25 cellular contexts compared by ENCODE assay signal in the genomic region with DNA sequence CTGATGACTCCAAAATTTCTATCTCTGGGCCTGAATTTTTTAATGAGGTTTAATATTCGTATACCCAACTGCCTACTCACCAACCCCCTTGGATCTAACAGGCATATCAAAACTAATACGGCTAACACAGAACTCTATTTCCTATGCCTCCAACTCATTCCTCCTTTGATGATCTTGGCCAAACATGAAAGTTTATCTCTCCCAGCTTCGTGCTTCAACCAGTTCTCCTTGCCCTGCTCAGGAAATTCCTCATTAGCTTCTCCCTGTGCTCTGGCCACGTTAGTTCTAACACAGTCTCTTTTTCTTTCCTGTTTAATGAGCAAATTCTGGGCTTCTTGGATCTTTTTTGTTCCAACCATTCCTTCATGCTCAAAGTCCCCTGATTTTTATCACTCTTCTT.
"Had no signal": no experiment of that assay in that cellular context is flagged by ENCODE, and none has a peak within 500 bp of the region (broad histone marks: within the 10 kb centered on the region; RNA-seq: fewer than 3 reads in every experiment).

No MANE protein-coding gene starts in this region.

- H3K9me3 ChIP-seq: MG63, SJSA1, SK-N-SH had no signal

- FAIRE-seq: HepG2, RCC 7860 had no signal

- DNase-seq: IMR-90, Karpas-422, KG1, MG63, NCI-H1092, NCI-H1105 treated with DMSO at 0.1 percent for 48 hours, NCI-H1417 treated with DMSO at 0.1 percent for 48 hours, NCI-H146, NCI-H1694 treated with DMSO at 0.1 percent for 48 hours, NCI-H1930, NCI-H2081, NCI-H2107, NCI-H226, NCI-H446, NCI-H510A, NCI-H524 treated with DMSO at 0.1 percent for 48 hours, NCI-H69, NCI-H774, Right ventricle myocardium superior, RPMI8226, SIG-M5, SK-N-SH had no signal

- H3K4me1 ChIP-seq: SJSA1 had no signal

- H3K27ac ChIP-seq: SJSA1 had no signal

- H3K4me3 ChIP-seq: MG63, SJSA1 had no signal

- H3K4me2 ChIP-seq: SK-N-SH had no signal

- H3K36me3 ChIP-seq: MG63, SJSA1 had no signal

- H3K27me3 ChIP-seq: MG63, SJSA1 had no signal

- H3K9ac ChIP-seq: SK-N-SH had no signal
